In the genomic region with DNA sequence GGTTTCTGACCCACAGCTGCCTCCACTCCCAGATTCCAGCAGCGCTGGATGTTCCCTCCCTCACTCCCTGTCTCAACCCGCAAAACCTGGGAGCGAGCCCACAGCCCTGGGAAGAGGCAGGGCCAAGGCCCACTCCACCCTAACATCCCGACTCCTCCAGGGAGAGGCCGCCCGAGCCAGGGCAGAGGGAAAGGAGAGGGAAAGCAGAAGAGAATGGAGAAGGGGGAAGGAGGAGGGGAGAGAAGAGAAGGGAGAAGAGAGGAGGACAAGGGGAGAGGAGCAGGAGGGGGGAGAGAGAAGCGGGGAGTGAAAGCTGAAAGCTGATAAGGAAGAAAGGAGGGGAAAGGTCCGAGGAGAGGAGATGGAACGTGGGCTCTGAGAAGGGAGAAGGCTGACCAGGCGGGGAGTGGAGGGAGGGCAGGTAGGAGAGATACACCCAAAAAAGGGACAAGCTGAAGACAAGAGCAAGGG, we compare ENCODE assay signal across 8 cellular contexts.
A peak's percentile ranks its signal among the peaks of the same experiment; 100 is the strongest.
DNase-seq lines count a peak whose midpoint lies in the region; TF ChIP-seq lines count a peak whose summit lies in the region.

No MANE protein-coding gene starts in this region.

- no peak for TF ChIP-seq CTCF in KMS-11 (conservative IDR thresholded peaks at IDR 0.05; ENCODE audit: low read depth, low read length)

- H2AFZ ChIP-seq in ACC112 (ENCODE audit: low read length, unreplicated experiment) (peak overlapping the region; percentile 33), KMS-11 (ENCODE audit: low read depth) (peak overlapping the region; percentile 59)

- no peaks in the 10 kb centered on the region for H4K20me1 ChIP-seq in KMS-11 (ENCODE audit: insufficient read depth)

- DNase-seq in effector memory CD4-positive, alpha-beta T cell = no peak
- no peak for DNase-seq in substantia nigra (lab: John Stamatoyannopoulos, UW)
- no peak for DNase-seq in HT-29 (ENCODE audit: low spot score)
- DNase-seq in NCI-H2107 (lab: John Stamatoyannopoulos, UW) = no peak
- no peak for DNase-seq in SIG-M5 treated with dmso at 0.1 percent for 504 hours (lab: John Stamatoyannopoulos, UW; ENCODE audit: unreplicated experiment)

- peak overlapping the region; percentile 25; the same call in 1 of the 2 replicates for H3K4me2 ChIP-seq in KMS-11

- H3K36me3 ChIP-seq in ACC112 (ENCODE audit: insufficient read depth, low read length) (no peaks in the 10 kb centered on the region), KMS-11 (ENCODE audit: insufficient read depth) (no peaks in the 10 kb centered on the region), mucosa of stomach (ENCODE audit: control insufficient read depth, insufficient read depth, low read length) (no peaks in the 10 kb centered on the region)
- H3K36me3 ChIP-seq in effector memory CD4-positive, alpha-beta T cell (ENCODE audit: control insufficient read depth, insufficient read depth, low read length) = no peaks in the 10 kb centered on the region

- H3K79me2 ChIP-seq in ACC112 (ENCODE audit: control insufficient read depth, insufficient read depth, low read length, unreplicated experiment) (no peaks in the 10 kb centered on the region), KMS-11 (ENCODE audit: insufficient read depth, low read depth) (no peaks in the 10 kb centered on the region)

- peak overlapping the region; percentile 30; the same call in 1 of the 2 replicates for H3K9ac ChIP-seq in KMS-11
- peak overlapping the region; percentile 66 for H3K9ac ChIP-seq in mucosa of stomach (ENCODE audit: low read length)

- no peaks in the 10 kb centered on the region for H3K9me3 ChIP-seq in effector memory CD4-positive, alpha-beta T cell (ENCODE audit: control insufficient read depth, low read length)
- no peaks in the 10 kb centered on the region for H3K9me3 ChIP-seq in mucosa of stomach (ENCODE audit: control insufficient read depth, low read length)

- H3K4me1 ChIP-seq in ACC112 (ENCODE audit: control insufficient read depth, insufficient read depth, low read length, unreplicated experiment) = peaks cover 7% of the 10 kb centered on the region
- H3K4me1 ChIP-seq in KMS-11 (ENCODE audit: low read depth, poor library complexity, severe bottlenecking) = no peaks in the 10 kb centered on the region
- peaks cover 4% of the 10 kb centered on the region for H3K4me1 ChIP-seq in effector memory CD4-positive, alpha-beta T cell (ENCODE audit: control insufficient read depth, insufficient read depth, low read length, poor library complexity, severe bottlenecking)
- H3K4me1 ChIP-seq in mucosa of stomach (ENCODE audit: control insufficient read depth, insufficient read depth, low read length) = peaks cover 38% of the 10 kb centered on the region

- H3K4me3 ChIP-seq in ACC112 (ENCODE audit: low read depth, low read length) (peak overlapping the region; percentile 71), KMS-11 (IDR thresholded peaks at IDR 0.05; ENCODE audit: insufficient read depth, low read depth, low read length) (no peak overlapping the region), mucosa of stomach (ENCODE audit: low read length) (no peak overlapping the region)
- peak overlapping the region; percentile 37 for H3K4me3 ChIP-seq in effector memory CD4-positive, alpha-beta T cell (ENCODE audit: insufficient read depth, low read depth, low read length, poor library complexity, severe bottlenecking)

- H3K27me3 ChIP-seq in ACC112 (ENCODE audit: insufficient read depth, low read length) = no peaks in the 10 kb centered on the region
- H3K27me3 ChIP-seq in KMS-11 (ENCODE audit: insufficient read depth, low read depth) = no peaks in the 10 kb centered on the region
- H3K27me3 ChIP-seq in effector memory CD4-positive, alpha-beta T cell (replicated peaks; ENCODE audit: control insufficient read depth, insufficient read depth, low read length, poor library complexity, severe bottlenecking) = no peaks in the 10 kb centered on the region
- no peaks in the 10 kb centered on the region for H3K27me3 ChIP-seq in mucosa of stomach (ENCODE audit: control insufficient read depth, insufficient read depth, low read length)

- H3K27ac ChIP-seq in ACC112 (ENCODE audit: low read depth, low read length) (no peak overlapping the region), KMS-11 (no peak overlapping the region), substantia nigra (ENCODE audit: low read depth, low read length, poor library complexity, severe bottlenecking) (no peak overlapping the region)
- H3K27ac ChIP-seq in effector memory CD4-positive, alpha-beta T cell (ENCODE audit: insufficient read depth, low read length, poor library complexity, severe bottlenecking) = no peak overlapping the region

Comparison
In these comparisons a context has a peak if more than half of its experiments do, and no peak if none do; other contexts are left out.
1. H3K4me3 ChIP-seq: peak in ACC112 (single experiment) and effector memory CD4-positive, alpha-beta T cell (single experiment); none in KMS-11 (single experiment) and mucosa of stomach (single experiment).